31 cellular contexts compared by ENCODE assay signal in the genomic region with DNA sequence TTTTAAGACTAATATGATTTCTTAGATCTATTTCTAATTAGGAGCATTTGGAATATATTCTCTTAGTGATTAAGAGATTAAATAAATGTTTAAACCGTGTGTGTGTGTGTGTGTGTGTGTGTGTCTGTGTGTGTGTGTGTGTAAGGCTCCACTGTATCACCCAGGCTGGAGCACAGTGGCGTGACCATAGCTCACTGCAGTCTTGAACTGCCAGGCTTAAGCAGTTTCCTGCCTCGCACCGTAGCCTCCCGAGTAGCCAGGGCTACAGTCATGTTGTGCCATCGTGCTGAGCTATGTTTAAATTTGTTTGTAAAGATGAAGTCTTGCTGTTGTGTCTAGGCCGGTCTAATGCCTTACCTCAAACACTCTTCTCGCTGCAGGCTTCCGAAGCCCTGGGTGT.
DNase-seq lines count a peak whose midpoint lies in the region; ATAC-seq, FAIRE-seq and TF ChIP-seq lines count a peak whose summit lies in the region.
"Had no signal": no experiment of that assay in that cellular context is flagged by ENCODE, and none has a peak within 500 bp of the region (broad histone marks: within the 10 kb centered on the region; RNA-seq: fewer than 3 reads in every experiment).

No MANE protein-coding gene starts in this region.

- no peaks in the 10 kb centered on the region for H3K27me3 Mint-ChIP-seq in activated T-cell treated with anti-CD3 and anti-CD28 coated beads, Interleukin-2, amount 50 U/mL, for 72 hours (ENCODE audit: low read depth)
- no peaks in the 10 kb centered on the region for H3K27me3 Mint-ChIP-seq in activated naive CD8-positive, alpha-beta T cell
- H3K27me3 Mint-ChIP-seq: CD4-positive, alpha-beta T cell; stimulated activated naive B cell treated with anti-CD40 and anti-IgM and Interleukin-4, amounts not matched to agents 10 μg/mL and 1 μg/mL and 100 μg/mL, for 72 hours; T-helper 17 cell had no signal

- H3K9me3 ChIP-seq in right atrium auricular region (no peaks in the 10 kb centered on the region), tibial artery (no peaks in the 10 kb centered on the region), Peyer's patch (no peaks in the 10 kb centered on the region)
- H3K9me3 ChIP-seq: A549, breast epithelium, pancreas, SK-N-SH, testis, vagina had no signal

- H3K4me3 ChIP-seq in right atrium auricular region (no peak overlapping the region), tibial artery (no peak overlapping the region), Peyer's patch (no peak overlapping the region)
- H3K4me3 ChIP-seq: A549, breast epithelium, pancreas, testis, vagina had no signal

- TF ChIP-seq CTCF in right atrium auricular region (IDR thresholded peaks at IDR 0.05) (no peak), tibial artery (IDR thresholded peaks at IDR 0.05) (no peak), Peyer's patch (IDR thresholded peaks at IDR 0.05) (no peak)

- H3K27me3 ChIP-seq in right atrium auricular region: no peaks in the 10 kb centered on the region
- no peaks in the 10 kb centered on the region for H3K27me3 ChIP-seq in tibial artery
- H3K27me3 ChIP-seq in Peyer's patch: no peaks in the 10 kb centered on the region
- H3K27me3 ChIP-seq: breast epithelium, pancreas, testis, vagina had no signal

- H3K36me3 Mint-ChIP-seq in activated T-cell treated with anti-CD3 and anti-CD28 coated beads, Interleukin-2, amount 50 U/mL, for 72 hours (ENCODE audit: insufficient read depth in 2 of 2): peaks cover 3 to 21% of the 10 kb centered on the region in 2 donors
- H3K36me3 Mint-ChIP-seq in activated naive CD8-positive, alpha-beta T cell: no peaks in the 10 kb centered on the region

- peak overlapping the region; percentile 59 for H3K27ac Mint-ChIP-seq in activated T-cell treated with anti-CD3 and anti-CD28 coated beads, Interleukin-2, amount 50 U/mL, for 72 hours
- peak overlapping the region; percentile 5 for H3K27ac Mint-ChIP-seq in activated naive CD8-positive, alpha-beta T cell

- no peaks in the 10 kb centered on the region for H3K9me3 Mint-ChIP-seq in activated T-cell treated with anti-CD3 and anti-CD28 coated beads, Interleukin-2, amount 50 U/mL, for 72 hours
- no peaks in the 10 kb centered on the region for H3K9me3 Mint-ChIP-seq in activated naive CD8-positive, alpha-beta T cell (ENCODE audit: low read depth)
- H3K9me3 Mint-ChIP-seq: activated naive CD4-positive, alpha-beta T cell treated with anti-CD3 and anti-CD28 coated beads for 36 hours; CD4-positive, alpha-beta T cell; stimulated activated naive B cell treated with anti-CD40 and anti-IgM and Interleukin-4, amounts not matched to agents 10 μg/mL and 1 μg/mL and 100 μg/mL, for 72 hours had no signal

- intact Hi-C loops in tibial artery (cut with DNase I; ENCODE audit: low total_unique reads): no loop called here

- H3K4me1 ChIP-seq in right atrium auricular region (peaks cover 0 to 53% of the 10 kb centered on the region in 2 donors), tibial artery (peaks cover 0 to 19% (median 10%) of the 10 kb centered on the region in 4 donors), Peyer's patch (peaks cover 0 to 14% (median 2%) of the 10 kb centered on the region in 4 donors)
- H3K4me1 ChIP-seq: A549 had no signal

- H3K4me1 Mint-ChIP-seq in activated T-cell treated with anti-CD3 and anti-CD28 coated beads, Interleukin-2, amount 50 U/mL, for 72 hours (ENCODE audit: low read depth): peaks cover 39% of the 10 kb centered on the region
- H3K4me1 Mint-ChIP-seq in activated naive CD8-positive, alpha-beta T cell (ENCODE audit: low read depth): peaks cover 37% of the 10 kb centered on the region

- FAIRE-seq in GM19239 (lab: Jason Lieb, UNC): no peak
- FAIRE-seq: A549, colon, H54, HepG2, pancreas had no signal

- H3K27ac ChIP-seq in right atrium auricular region (peak overlapping the region; percentile 45 to 53), tibial artery (no peak overlapping the region), Peyer's patch (no peak overlapping the region)
- H3K27ac ChIP-seq: A549, breast epithelium, pancreas, vagina had no signal

- H3K36me3 ChIP-seq in right atrium auricular region (peaks cover 81% of the 10 kb centered on the region), tibial artery (peaks cover 40 to 74% (median 61%) of the 10 kb centered on the region in 3 donors), Peyer's patch (peaks cover 0 to 59% (median 0%) of the 10 kb centered on the region in 3 donors)
- H3K36me3 ChIP-seq: breast epithelium had no signal

- no peak for TF ChIP-seq POLR2A in Peyer's patch (IDR thresholded peaks at IDR 0.05)

- DNase-seq in activated T-cell treated with anti-CD3 and anti-CD28 coated beads, Interleukin-2, amount 50 U/mL, for 72 hours: no peak
- DNase-seq in activated T-cell treated with anti-CD3 and anti-CD28 coated beads, Interleukin-2, amount 50 U/mL, for 1 hour: no peak
- DNase-seq in right atrium auricular region (ENCODE audit: low spot score) (no peak), GM19239 (ENCODE audit: insufficient read length, low spot score) (no peak), tibial artery (no peak), Peyer's patch (no peak)
- DNase-seq in activated CD4-positive, CD25-positive, alpha-beta regulatory T cell treated with anti-CD3 and anti-CD28 coated beads, Interleukin-2, amount 50 U/mL, for 72 hours: no peak
- DNase-seq: activated naive CD4-positive, alpha-beta T cell treated with anti-CD3 and anti-CD28 coated beads for 36 hours; activated T-cell treated with anti-CD3 and anti-CD28 coated beads, Interleukin-2, amount 50 U/mL, for 48 hours; AML-193; amygdala; CD4-positive, alpha-beta T cell; DMS 273 treated with DMSO at 0.1 percent for 48 hours; effector CD8-positive, alpha-beta T cell; foreskin fibroblast; NCI-H1048; NCI-H187; pancreas; retina; SK-N-SH; stimulated activated CD4-positive, alpha-beta T cell treated with anti-CD3 and anti-CD28 coated beads, Interleukin-2, amount 100 ng/mL, for 48 hours; stimulated activated naive B cell treated with anti-CD40 and anti-IgM and Interleukin-4, amounts not matched to agents 10 μg/mL and 1 μg/mL and 100 μg/mL, for 72 hours; T-helper 17 cell; testis had no signal

- H3K4me3 Mint-ChIP-seq in activated T-cell treated with anti-CD3 and anti-CD28 coated beads, Interleukin-2, amount 50 U/mL, for 72 hours: no peak overlapping the region
- H3K4me3 Mint-ChIP-seq in activated naive CD8-positive, alpha-beta T cell: no peak overlapping the region
- H3K4me3 Mint-ChIP-seq: activated naive CD4-positive, alpha-beta T cell treated with anti-CD3 and anti-CD28 coated beads for 36 hours; stimulated activated naive B cell treated with anti-CD40 and anti-IgM and Interleukin-4, amounts not matched to agents 10 μg/mL and 1 μg/mL and 100 μg/mL, for 72 hours; T-helper 17 cell had no signal

- ATAC-seq in activated T-cell treated with anti-CD3 and anti-CD28 coated beads, Interleukin-2, amount 50 U/mL, for 72 hours (replicated peaks in 1 of 2): no peak
- ATAC-seq: A549; HepG2; pancreas; stimulated activated naive B cell treated with anti-CD40 and anti-IgM and Interleukin-4, amounts not matched to agents 10 μg/mL and 1 μg/mL and 100 μg/mL, for 72 hours; T-helper 17 cell had no signal

Comparison
In these comparisons a context has a peak if more than half of its experiments do, and no peak if none do; other contexts are left out.
1. H3K27ac ChIP-seq: peak in right atrium auricular region (2 of 2); none in tibial artery (0 of 2) and Peyer's patch (0 of 4).